ENCODE assay signal across 19 cellular contexts in the genomic region with DNA sequence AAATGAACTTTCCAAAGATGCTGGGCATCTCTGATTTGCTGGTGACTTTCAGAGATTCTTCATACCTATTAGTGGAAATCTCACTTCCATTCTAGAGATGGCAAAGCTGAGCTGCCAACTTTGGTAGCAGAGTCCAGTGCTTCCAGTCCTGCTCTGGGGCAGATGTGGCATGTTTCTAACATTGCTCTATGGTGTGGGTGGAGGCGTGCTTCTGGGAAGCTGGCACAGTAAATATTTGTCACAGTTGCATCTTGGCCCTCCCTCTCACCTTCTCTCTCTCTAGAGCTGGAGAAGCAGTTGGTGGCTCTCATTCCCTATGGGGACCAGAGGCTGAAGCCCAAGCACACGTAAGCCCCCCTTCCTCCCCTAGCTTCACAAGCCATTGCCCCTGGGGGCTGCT. TPM values are rescaled to one million over a fixed set of nuclear protein-coding genes. Genes with fewer than 3 reads are reported as not detected.
DNase-seq lines count a peak whose midpoint lies in the region; ATAC-seq and TF ChIP-seq lines count a peak whose summit lies in the region.
"Had no signal": no experiment of that assay in that cellular context is flagged by ENCODE, and none has a peak within 500 bp of the region (broad histone marks: within the 10 kb centered on the region; RNA-seq: fewer than 3 reads in every experiment).

No MANE protein-coding gene starts in this region.

- no peak overlapping the region for H2BK120ac ChIP-seq in IMR-90 (ENCODE audit: low read depth, low read length)

- H3K79me1 ChIP-seq in IMR-90 (ENCODE audit: low read depth in 1 of 2, low read length in 2 of 2) = peaks cover 18 to 46% of the 10 kb centered on the region in 2 experiments

- peak overlapping the region in 2 of 3 donors; percentile 75 to 95 for H3K27ac Mint-ChIP-seq in CD4-positive, CD25-positive, alpha-beta regulatory T cell
- H3K27ac Mint-ChIP-seq in neural crest cell (ENCODE audit: unreplicated experiment) = no peak overlapping the region
- H3K27ac Mint-ChIP-seq: H9 had no signal

- H3K56ac ChIP-seq in IMR-90 (ENCODE audit: extremely low read depth, insufficient read depth, low read length) = no peak overlapping the region

- no peak overlapping the region for H3K4me3 ChIP-seq in CD4-positive, CD25-positive, alpha-beta regulatory T cell (ENCODE audit: low read depth, low read length)
- no peak overlapping the region for H3K4me3 ChIP-seq in IMR-90 (ENCODE audit: insufficient read depth, low read depth, low read length)
- no peak overlapping the region for H3K4me3 ChIP-seq in colonic mucosa
- H3K4me3 ChIP-seq: PC-9, right atrium auricular region had no signal

- in situ Hi-C loops in IMR-90 (cut with MboI; ENCODE audit: low sequenced_read_pairs) = loop anchor here (25.0 kb wide), 1 partner anchor 99 kb away; no protein-coding TSS in a partner anchor

- peaks cover 0 to 1% (median 0%) of the 10 kb centered on the region in 7 donors for H3K9me3 Mint-ChIP-seq in CD4-positive, CD25-positive, alpha-beta regulatory T cell
- H3K9me3 Mint-ChIP-seq in neural crest cell = no peaks in the 10 kb centered on the region
- H3K9me3 Mint-ChIP-seq: activated naive CD4-positive, alpha-beta T cell treated with anti-CD3 and anti-CD28 coated beads for 36 hours; H9 had no signal

- peaks cover 20% of the 10 kb centered on the region for H3K36me3 ChIP-seq in CD4-positive, CD25-positive, alpha-beta regulatory T cell (ENCODE audit: control insufficient read depth, insufficient read depth, low read length)
- H3K36me3 ChIP-seq in IMR-90 (ENCODE audit: control insufficient read depth, insufficient read depth, low read length) (peaks cover 38% of the 10 kb centered on the region), colonic mucosa (no peaks in the 10 kb centered on the region)

- H3K36me3 Mint-ChIP-seq in CD4-positive, CD25-positive, alpha-beta regulatory T cell = peaks cover 30% of the 10 kb centered on the region
- H3K36me3 Mint-ChIP-seq in neural crest cell (ENCODE audit: low read depth) = no peaks in the 10 kb centered on the region

- H3K9me1 ChIP-seq in IMR-90 (ENCODE audit: insufficient read depth, low read length) = peaks cover 20% of the 10 kb centered on the region

- no peak overlapping the region; the same call in 1 of the 2 replicates for H3K9ac ChIP-seq in IMR-90 (ENCODE audit: low read depth, low read length)
- peak overlapping the region; percentile 9 to 12 for H3K9ac ChIP-seq in colonic mucosa (ENCODE audit: low read depth in 2 of 2, low read length in 2 of 2)

- H3K4me3 Mint-ChIP-seq in CD4-positive, CD25-positive, alpha-beta regulatory T cell = peak overlapping the region in 3 of 4 donors; percentile 39 to 94 (median 87)
- peak overlapping the region; percentile 91 for H3K4me3 Mint-ChIP-seq in neural crest cell

- H3K14ac ChIP-seq in IMR-90 (replicated peaks; ENCODE audit: low read depth, low read length) = 0 out of 2 replicates have a peak overlapping the region, but pooled peaks have one; percentile 25

- H2BK20ac ChIP-seq in IMR-90 (ENCODE audit: low read depth, low read length) = no peak overlapping the region

- CTCF ChIA-PET in IMR-90 (lab: Yijun Ruan, JAX) = interaction anchor here (0.8 kb wide), 2 partner anchors 9 to 96 kb away, joined by 4 to 5 read pairs; no protein-coding TSS in a partner anchor

- H3K27ac ChIP-seq in CD4-positive, CD25-positive, alpha-beta regulatory T cell (ENCODE audit: insufficient read depth, low read length, poor library complexity, severe bottlenecking) = no peak overlapping the region
- H3K27ac ChIP-seq in IMR-90 (ENCODE audit: insufficient read depth, low read length) = no peak overlapping the region
- no peak overlapping the region for H3K27ac ChIP-seq in colonic mucosa
- H3K27ac ChIP-seq: PC-9, right atrium auricular region had no signal

- no peak for DNase-seq in CD4-positive, CD25-positive, alpha-beta regulatory T cell
- DNase-seq in IMR-90 = no peak
- peak; percentile 24 for DNase-seq in colonic mucosa
- DNase-seq in neural crest cell (ENCODE audit: low read depth, low spot score) = no peak
- no peak for DNase-seq in dermis blood vessel endothelial cell
- no peak for DNase-seq in NCI-H2107 (lab: John Stamatoyannopoulos, UW)
- DNase-seq: central memory CD4-positive, alpha-beta T cell; H9; islet precursor cell; KG1; NCI-H510A treated with DMSO at 0.1 percent for 48 hours; PC-9; SW 1271 had no signal

- H4K20me1 ChIP-seq in IMR-90 (ENCODE audit: insufficient read depth, low read length) = no peaks in the 10 kb centered on the region

- ATAC-seq in CD4-positive, CD25-positive, alpha-beta regulatory T cell (ENCODE audit: low read depth in 2 of 2) = no peak
- no peak for ATAC-seq in IMR-90 (ENCODE audit: low read depth)
- no peak for ATAC-seq in GM19324 (IDR thresholded peaks at IDR 0.05; ENCODE audit: low FRiP score, unreplicated experiment)

- TF ChIP-seq POLR2A in IMR-90 (IDR thresholded peaks at IDR 0.05; ENCODE audit: low read depth, low read length) = no peak

- no peak overlapping the region for H4K8ac ChIP-seq in IMR-90 (ENCODE audit: low read depth in 2 of 2, low read length in 2 of 2)

- H3K4me1 Mint-ChIP-seq in CD4-positive, CD25-positive, alpha-beta regulatory T cell = peaks cover 13 to 52% (median 33%) of the 10 kb centered on the region in 4 donors
- peaks cover 31% of the 10 kb centered on the region for H3K4me1 Mint-ChIP-seq in neural crest cell

- no CpG with 5 or more reads among the region's 2 CpGs for WGBS in IMR-90 (ENCODE audit: extremely low coverage in 2 of 2, insufficient read length in 1 of 2), 2 experiments

- no peaks in the 10 kb centered on the region for H3K27me3 Mint-ChIP-seq in CD4-positive, CD25-positive, alpha-beta regulatory T cell
- no peaks in the 10 kb centered on the region for H3K27me3 Mint-ChIP-seq in neural crest cell (ENCODE audit: low read depth)

- POLR2A ChIA-PET in IMR-90 (lab: Charles Lee; ENCODE audit: unreplicated experiment) = no interaction called here

- TF ChIP-seq CTCF in IMR-90 (conservative IDR thresholded peaks at IDR 0.05; ENCODE audit: low read depth, low read length) (no peak), colonic mucosa (IDR thresholded peaks at IDR 0.05) (no peak), neural crest cell (conservative IDR thresholded peaks at IDR 0.05) (no peak)

- BruUV-seq in IMR-90 (replicated peaks; lab: Mats Ljungman, UMichigan) = no TSS peak

- no peak overlapping the region for H2BK15ac ChIP-seq in IMR-90 (ENCODE audit: low read depth, low read length)

- H3K4me1 ChIP-seq in CD4-positive, CD25-positive, alpha-beta regulatory T cell (ENCODE audit: control insufficient read depth, insufficient read depth, low read length, poor library complexity, severe bottlenecking) = peaks cover 25% of the 10 kb centered on the region
- H3K4me1 ChIP-seq in IMR-90 (ENCODE audit: control insufficient read depth, insufficient read depth, low read length) = peaks cover 16% of the 10 kb centered on the region
- peaks cover 11% of the 10 kb centered on the region for H3K4me1 ChIP-seq in colonic mucosa

- no peak overlapping the region for H4K91ac ChIP-seq in IMR-90 (ENCODE audit: insufficient read depth, low read depth, low read length)

- H2AK9ac ChIP-seq in IMR-90 (replicated peaks; ENCODE audit: low read depth, low read length, poor library complexity) = no peak overlapping the region

- H4K5ac ChIP-seq in IMR-90 (ENCODE audit: low read depth, low read length) = no peak overlapping the region

- peak overlapping the region; percentile 66; the same call in 1 of the 2 replicates for H2AK5ac ChIP-seq in IMR-90 (ENCODE audit: low read depth, low read length)

- peak overlapping the region; percentile 95; the same call in 1 of the 2 replicates for H3K23ac ChIP-seq in IMR-90 (ENCODE audit: low read depth, low read length)

- H2BK5ac ChIP-seq in IMR-90 (ENCODE audit: low read depth, low read length, poor library complexity, severe bottlenecking) = no peak overlapping the region

- TF ChIP-seq RAD21 in IMR-90 (IDR thresholded peaks at IDR 0.05; ENCODE audit: low read length) = no peak

- no peaks in the 10 kb centered on the region for H3K27me3 ChIP-seq in CD4-positive, CD25-positive, alpha-beta regulatory T cell (ENCODE audit: control insufficient read depth, insufficient read depth, low read length)
- no peaks in the 10 kb centered on the region for H3K27me3 ChIP-seq in IMR-90 (ENCODE audit: control insufficient read depth, insufficient read depth, low read length)
- H3K27me3 ChIP-seq in colonic mucosa = no peaks in the 10 kb centered on the region
- H3K27me3 ChIP-seq: right atrium auricular region had no signal

- no peaks in the 10 kb centered on the region for H3K9me3 ChIP-seq in CD4-positive, CD25-positive, alpha-beta regulatory T cell (ENCODE audit: control insufficient read depth in 2 of 2, low read length in 2 of 2)
- H3K9me3 ChIP-seq in IMR-90 (ENCODE audit: control insufficient read depth, insufficient read depth, low read length) (no peaks in the 10 kb centered on the region), colonic mucosa (no peaks in the 10 kb centered on the region)
- H3K9me3 ChIP-seq: Caco-2, right atrium auricular region had no signal

- no peak overlapping the region for H3K4ac ChIP-seq in IMR-90 (ENCODE audit: low read depth, low read length)

- H3K4me2 ChIP-seq in IMR-90 (ENCODE audit: low read depth, low read length) = no peak overlapping the region

- dilution Hi-C loops in IMR-90 (cut with HindIII; ENCODE audit: low sequenced_read_pairs, unreplicated experiment) = no loop called here

- intact Hi-C loops in IMR-90 (cut with micrococcal nuclease) (loop anchor here (10.0 kb wide), 1 partner anchor 301 kb away; no protein-coding TSS in a partner anchor), colonic mucosa (cut with DNase I) (no loop called here)

- no peak overlapping the region for H3K18ac ChIP-seq in IMR-90 (ENCODE audit: low read depth, low read length)

- H2AFZ ChIP-seq in IMR-90 (replicated peaks; ENCODE audit: low read length, poor library complexity) = no peak overlapping the region
- H2AFZ ChIP-seq: PC-9 had no signal

RNA-seq across cellular contexts. Expression of gene TMEM106A, which starts 1.9 kb away (rescaled TPM):
- total RNA-seq in CD4-positive, CD25-positive, alpha-beta regulatory T cell = 12.9 TPM
- 1 to 10 TPM; 1.3 to 3.3 (median 1.9) TPM for polyA plus RNA-seq in CD4-positive, CD25-positive, alpha-beta regulatory T cell
- total RNA-seq in IMR-90 (2012; rRNA removed) (1.4 and 2.2 TPM in 2 replicates), colonic mucosa (10 to 100 TPM in 1 of 2 donors, 1 to 10 TPM in 1; 4.8 to 10.2 TPM), neural crest cell (4.6 and 5.8 TPM in 2 replicates), dermis blood vessel endothelial cell (2.4 and 2.5 TPM in 2 replicates)
- 7.4 and 7.5 TPM in 2 replicates for polyA plus RNA-seq in IMR-90 (2012; rRNA removed)
- 4.9 and 5.4 TPM in 2 replicates for polyA plus RNA-seq in IMR-90 (2012; cell fraction: cytosol; rRNA removed)
- polyA plus RNA-seq in IMR-90 (2012; cell fraction: nucleus; rRNA removed; ENCODE audit: low replicate concordance) = 14.9 and 16.3 TPM in 2 replicates

RNA-seq across cellular contexts. Expression of gene CCDC200, which starts 14.9 kb away (rescaled TPM):
- not detected for total RNA-seq in CD4-positive, CD25-positive, alpha-beta regulatory T cell
- not detected for polyA plus RNA-seq in CD4-positive, CD25-positive, alpha-beta regulatory T cell
- total RNA-seq in IMR-90 (2012; rRNA removed) = not detected in 2 replicates
- polyA plus RNA-seq in IMR-90 (2012; rRNA removed) = not detected in 2 replicates
- not detected in 2 replicates for polyA plus RNA-seq in IMR-90 (2012; cell fraction: cytosol; rRNA removed)
- polyA plus RNA-seq in IMR-90 (2012; cell fraction: nucleus; rRNA removed; ENCODE audit: low replicate concordance) = not detected in 2 replicates
- total RNA-seq in colonic mucosa = not detected
- not detected in 2 replicates for total RNA-seq in neural crest cell
- total RNA-seq in dermis blood vessel endothelial cell = 0.14 TPM in 1 of 2 replicates, not detected in the other
- total RNA-seq: activated naive CD4-positive, alpha-beta T cell treated with anti-CD3 and anti-CD28 coated beads for 36 hours; Caco-2; H9; mucosa of gallbladder; PC-9; right atrium auricular region had no signal

RNA-seq across cellular contexts. Expression of gene RNU2-1, which starts 20.2 kb away (rescaled TPM):
- 4,537 TPM for total RNA-seq in CD4-positive, CD25-positive, alpha-beta regulatory T cell
- polyA plus RNA-seq in CD4-positive, CD25-positive, alpha-beta regulatory T cell = not detected
- total RNA-seq in IMR-90 (2012; rRNA removed) = not detected in 2 replicates
- polyA plus RNA-seq in IMR-90 (2012; rRNA removed) = not detected in 2 replicates
- polyA plus RNA-seq in IMR-90 (2012; cell fraction: cytosol; rRNA removed) = not detected in 2 replicates
- polyA plus RNA-seq in IMR-90 (2012; cell fraction: nucleus; rRNA removed; ENCODE audit: low replicate concordance) = not detected in 2 replicates
- 1,000 to 10,000 TPM; 2,735 to 6,693 TPM for total RNA-seq in colonic mucosa
- 6,904 and 8,313 TPM in 2 replicates for total RNA-seq in neural crest cell
- not detected in 2 replicates for total RNA-seq in dermis blood vessel endothelial cell
- total RNA-seq: glomerular endothelial cell, right atrium auricular region had no signal

RNA-seq across cellular contexts. Expression of gene NBR1, which starts 42.5 kb away (rescaled TPM):
- total RNA-seq in CD4-positive, CD25-positive, alpha-beta regulatory T cell = 65.0 TPM
- polyA plus RNA-seq in CD4-positive, CD25-positive, alpha-beta regulatory T cell = 100 to 1,000 TPM in 2 of 4 donors, 10 to 100 TPM in 2; 93.6 to 104 (median 97.3) TPM
- total RNA-seq in IMR-90 (2012; rRNA removed) = 105 and 132 TPM in 2 replicates
- 47.7 and 52.4 TPM in 2 replicates for polyA plus RNA-seq in IMR-90 (2012; rRNA removed)
- polyA plus RNA-seq in IMR-90 (2012; cell fraction: cytosol; rRNA removed) = 24.9 and 33.5 TPM in 2 replicates
- 9.6 and 31.7 TPM in 2 replicates for polyA plus RNA-seq in IMR-90 (2012; cell fraction: nucleus; rRNA removed; ENCODE audit: low replicate concordance)
- 100 to 1,000 TPM in 1 of 2 donors, 10 to 100 TPM in 1; 92.8 to 159 TPM for total RNA-seq in colonic mucosa
- 33.2 and 33.7 TPM in 2 replicates for total RNA-seq in neural crest cell
- 123 and 137 TPM in 2 replicates for total RNA-seq in dermis blood vessel endothelial cell

Comparison
In these comparisons a context has a peak if more than half of its experiments do, and no peak if none do; other contexts are left out.
1. RNA of gene RNU2-1, which starts 20.2 kb away (total RNA-seq): 6,904 to 8,313 TPM in neural crest cell, 2,735 to 6,693 TPM in colonic mucosa and 4,537 TPM in CD4-positive, CD25-positive, alpha-beta regulatory T cell (single experiment); not detected in IMR-90 and not detected in dermis blood vessel endothelial cell; every median in the first group is over 1,000 times any median in the second.